Comparison of ENCODE assay signal across 9 cellular contexts in the genomic region with DNA sequence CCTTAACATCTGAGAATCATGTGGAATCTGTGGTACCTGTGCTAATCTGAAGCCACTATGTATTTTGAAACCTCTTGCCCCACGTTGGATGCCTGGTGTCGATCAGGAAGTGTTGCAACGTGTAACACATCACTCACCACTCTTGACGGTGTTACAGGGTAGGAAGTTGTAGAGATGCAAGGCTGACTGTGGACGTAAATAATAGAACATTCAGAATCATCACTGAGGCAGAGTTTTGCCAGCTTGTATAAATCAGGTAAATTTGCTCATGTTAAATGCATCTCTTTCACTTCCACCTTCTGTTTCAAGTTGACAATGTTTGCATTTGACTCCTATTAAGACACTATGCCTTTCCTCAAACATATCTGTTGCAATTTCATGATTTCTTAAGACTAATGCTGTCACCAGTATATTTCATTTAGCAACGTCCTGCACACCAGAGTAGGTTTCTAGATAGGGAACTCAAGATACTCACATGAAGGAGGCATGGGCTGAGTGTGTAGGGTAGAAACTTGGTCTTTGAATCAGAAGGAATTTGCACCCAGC. TPM values are rescaled to one million over a fixed set of nuclear protein-coding genes. Genes with fewer than 3 reads are reported as not detected.
DNase-seq lines count a peak whose midpoint lies in the region; ATAC-seq and TF ChIP-seq lines count a peak whose summit lies in the region.
"Had no signal": no experiment of that assay in that cellular context is flagged by ENCODE, and none has a peak within 500 bp of the region (broad histone marks: within the 10 kb centered on the region; RNA-seq: fewer than 3 reads in every experiment).

No MANE protein-coding gene starts in this region.

- ATAC-seq in GM21576 (IDR thresholded peaks at IDR 0.05; ENCODE audit: unreplicated experiment) (peak; percentile 79), HG03565 (IDR thresholded peaks at IDR 0.05; ENCODE audit: unreplicated experiment) (peak; percentile 35)
- no peak for ATAC-seq in CD4-positive, alpha-beta T cell (ENCODE audit: poor library complexity)

- H3K27me3 ChIP-seq in CD4-positive, alpha-beta T cell (ENCODE audit: control insufficient read depth, insufficient read depth, low read length) = no peaks in the 10 kb centered on the region

- H3K9me3 Mint-ChIP-seq in CD4-positive, alpha-beta T cell = peaks cover 2% of the 10 kb centered on the region
- peaks cover 2% of the 10 kb centered on the region for H3K9me3 Mint-ChIP-seq in T-helper 2 cell treated with Interferon-gamma antibody and Interleukin-4, amounts not matched to agents 5 μg/mL and 100 μg/mL, for 36 hours
- H3K9me3 Mint-ChIP-seq: activated naive CD8-positive, alpha-beta T cell treated with anti-CD3 and anti-CD28 coated beads, Interleukin-2, amount 10 ng/mL, durations not matched to agents 7 days and 5 days had no signal

- H3K9me3 ChIP-seq in CD4-positive, alpha-beta T cell (ENCODE audit: control insufficient read depth, low read length) = no peaks in the 10 kb centered on the region

- H3K36me3 Mint-ChIP-seq in CD4-positive, alpha-beta T cell (ENCODE audit: low read depth) = no peaks in the 10 kb centered on the region
- H3K36me3 Mint-ChIP-seq in T-helper 2 cell treated with Interferon-gamma antibody and Interleukin-4, amounts not matched to agents 5 μg/mL and 100 μg/mL, for 36 hours (ENCODE audit: low read depth) = no peaks in the 10 kb centered on the region
- H3K36me3 Mint-ChIP-seq: activated naive CD8-positive, alpha-beta T cell treated with anti-CD3 and anti-CD28 coated beads, Interleukin-2, amount 10 ng/mL, durations not matched to agents 7 days and 5 days had no signal

- H3K27ac Mint-ChIP-seq in CD4-positive, alpha-beta T cell = no peak overlapping the region
- no peak overlapping the region for H3K27ac Mint-ChIP-seq in T-helper 2 cell treated with Interferon-gamma antibody and Interleukin-4, amounts not matched to agents 5 μg/mL and 100 μg/mL, for 36 hours
- H3K27ac Mint-ChIP-seq: activated naive CD8-positive, alpha-beta T cell treated with anti-CD3 and anti-CD28 coated beads, Interleukin-2, amount 10 ng/mL, durations not matched to agents 7 days and 5 days had no signal

- intact Hi-C loops in CD4-positive, alpha-beta T cell (cut with DNase I, micrococcal nuclease) = no loop called here

- no peaks in the 10 kb centered on the region for H3K4me1 Mint-ChIP-seq in CD4-positive, alpha-beta T cell (ENCODE audit: low read depth)
- no peaks in the 10 kb centered on the region for H3K4me1 Mint-ChIP-seq in T-helper 2 cell treated with Interferon-gamma antibody and Interleukin-4, amounts not matched to agents 5 μg/mL and 100 μg/mL, for 36 hours (ENCODE audit: low read depth)
- H3K4me1 Mint-ChIP-seq: activated naive CD8-positive, alpha-beta T cell treated with anti-CD3 and anti-CD28 coated beads, Interleukin-2, amount 10 ng/mL, durations not matched to agents 7 days and 5 days had no signal

- POLR2A ChIA-PET in CD4-positive, alpha-beta T cell (lab: Charles Lee) = no interaction called here

- no peak overlapping the region for H3K27ac ChIP-seq in CD4-positive, alpha-beta T cell (ENCODE audit: low read depth, low read length)

- CTCF ChIA-PET in CD4-positive, alpha-beta T cell (lab: Charles Lee) = no interaction called here

- no peak overlapping the region for H3K4me3 ChIP-seq in epithelial cell of esophagus (ENCODE audit: low read length)

- peak; percentile 48 for DNase-seq in ELR (ENCODE audit: low read depth)
- DNase-seq in epithelial cell of esophagus (ENCODE audit: low read depth) = peak; percentile 85
- DNase-seq in GM10266 (ENCODE audit: extremely low spot score) = no peak
- DNase-seq in DMS 273 (lab: John Stamatoyannopoulos, UW; ENCODE audit: unreplicated experiment) = no peak
- no peak for DNase-seq in CD4-positive, alpha-beta T cell
- DNase-seq in T-helper 2 cell treated with Interferon-gamma antibody and Interleukin-4, amounts not matched to agents 5 μg/mL and 100 μg/mL, for 36 hours (ENCODE audit: low spot score) = no peak
- DNase-seq: activated naive CD8-positive, alpha-beta T cell treated with anti-CD3 and anti-CD28 coated beads, Interleukin-2, amount 10 ng/mL, durations not matched to agents 7 days and 5 days had no signal

- TF ChIP-seq CTCF in epithelial cell of esophagus (IDR thresholded peaks at IDR 0.05; ENCODE audit: insufficient read depth, low read depth, low read length, missing control alignments) (no peak), GM10266 (IDR thresholded peaks at IDR 0.05; ENCODE audit: control insufficient read depth, insufficient read depth, low read depth, missing control alignments) (no peak)
- no peak for TF ChIP-seq CTCF in CD4-positive, alpha-beta T cell (IDR thresholded peaks at IDR 0.05)

- no peaks in the 10 kb centered on the region for H3K27me3 Mint-ChIP-seq in CD4-positive, alpha-beta T cell
- no peaks in the 10 kb centered on the region for H3K27me3 Mint-ChIP-seq in T-helper 2 cell treated with Interferon-gamma antibody and Interleukin-4, amounts not matched to agents 5 μg/mL and 100 μg/mL, for 36 hours (ENCODE audit: low read depth)

- no peak overlapping the region for H3K4me3 Mint-ChIP-seq in CD4-positive, alpha-beta T cell
- no peak overlapping the region for H3K4me3 Mint-ChIP-seq in T-helper 2 cell treated with Interferon-gamma antibody and Interleukin-4, amounts not matched to agents 5 μg/mL and 100 μg/mL, for 36 hours
- H3K4me3 Mint-ChIP-seq: activated naive CD8-positive, alpha-beta T cell treated with anti-CD3 and anti-CD28 coated beads, Interleukin-2, amount 10 ng/mL, durations not matched to agents 7 days and 5 days had no signal

RNA-seq across cellular contexts. Expression of gene BASP1, which starts 38.1 kb away (rescaled TPM):
- under 1 TPM; 0.70 to 0.93 TPM for total RNA-seq in CD4-positive, alpha-beta T cell

Comparison
In these comparisons a context has a peak if more than half of its experiments do, and no peak if none do; other contexts are left out.
1. DNase-seq: peak in ELR (single experiment) and epithelial cell of esophagus (single experiment); none in GM10266 (single experiment), DMS 273 (single experiment), CD4-positive, alpha-beta T cell (0 of 10) and T-helper 2 cell treated with Interferon-gamma antibody and Interleukin-4, amounts not matched to agents 5 μg/mL and 100 μg/mL, for 36 hours (single experiment).